In the genomic region with DNA sequence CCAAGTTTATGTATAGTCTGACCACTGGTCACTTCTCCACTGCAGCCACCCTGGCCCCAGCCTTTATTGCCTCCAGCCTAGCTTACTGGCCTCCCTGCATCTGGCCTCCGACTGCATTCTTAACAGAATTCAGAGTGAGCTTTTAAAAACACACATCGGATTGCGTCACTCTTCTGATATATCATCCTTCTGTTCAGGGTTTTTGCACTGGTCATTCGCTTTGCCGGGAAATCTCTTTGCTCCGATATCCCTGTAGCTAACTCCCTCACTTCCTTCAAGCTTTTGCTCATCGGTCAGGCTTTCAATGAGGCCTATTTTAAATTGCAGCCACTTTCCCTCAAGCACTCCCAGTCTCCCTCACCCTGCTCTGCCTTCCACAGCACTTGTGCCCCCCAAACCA, we compare ENCODE assay signal across 1 cellular context.
TF ChIP-seq lines count a peak whose summit lies in the region.

No MANE protein-coding gene starts in this region.

TF ChIP-seq in GM23338, 12 proteins besides CTCF, POLR2A, EP300 and RAD21 (continued from another document):
- TF ChIP-seq, protein P1, sequence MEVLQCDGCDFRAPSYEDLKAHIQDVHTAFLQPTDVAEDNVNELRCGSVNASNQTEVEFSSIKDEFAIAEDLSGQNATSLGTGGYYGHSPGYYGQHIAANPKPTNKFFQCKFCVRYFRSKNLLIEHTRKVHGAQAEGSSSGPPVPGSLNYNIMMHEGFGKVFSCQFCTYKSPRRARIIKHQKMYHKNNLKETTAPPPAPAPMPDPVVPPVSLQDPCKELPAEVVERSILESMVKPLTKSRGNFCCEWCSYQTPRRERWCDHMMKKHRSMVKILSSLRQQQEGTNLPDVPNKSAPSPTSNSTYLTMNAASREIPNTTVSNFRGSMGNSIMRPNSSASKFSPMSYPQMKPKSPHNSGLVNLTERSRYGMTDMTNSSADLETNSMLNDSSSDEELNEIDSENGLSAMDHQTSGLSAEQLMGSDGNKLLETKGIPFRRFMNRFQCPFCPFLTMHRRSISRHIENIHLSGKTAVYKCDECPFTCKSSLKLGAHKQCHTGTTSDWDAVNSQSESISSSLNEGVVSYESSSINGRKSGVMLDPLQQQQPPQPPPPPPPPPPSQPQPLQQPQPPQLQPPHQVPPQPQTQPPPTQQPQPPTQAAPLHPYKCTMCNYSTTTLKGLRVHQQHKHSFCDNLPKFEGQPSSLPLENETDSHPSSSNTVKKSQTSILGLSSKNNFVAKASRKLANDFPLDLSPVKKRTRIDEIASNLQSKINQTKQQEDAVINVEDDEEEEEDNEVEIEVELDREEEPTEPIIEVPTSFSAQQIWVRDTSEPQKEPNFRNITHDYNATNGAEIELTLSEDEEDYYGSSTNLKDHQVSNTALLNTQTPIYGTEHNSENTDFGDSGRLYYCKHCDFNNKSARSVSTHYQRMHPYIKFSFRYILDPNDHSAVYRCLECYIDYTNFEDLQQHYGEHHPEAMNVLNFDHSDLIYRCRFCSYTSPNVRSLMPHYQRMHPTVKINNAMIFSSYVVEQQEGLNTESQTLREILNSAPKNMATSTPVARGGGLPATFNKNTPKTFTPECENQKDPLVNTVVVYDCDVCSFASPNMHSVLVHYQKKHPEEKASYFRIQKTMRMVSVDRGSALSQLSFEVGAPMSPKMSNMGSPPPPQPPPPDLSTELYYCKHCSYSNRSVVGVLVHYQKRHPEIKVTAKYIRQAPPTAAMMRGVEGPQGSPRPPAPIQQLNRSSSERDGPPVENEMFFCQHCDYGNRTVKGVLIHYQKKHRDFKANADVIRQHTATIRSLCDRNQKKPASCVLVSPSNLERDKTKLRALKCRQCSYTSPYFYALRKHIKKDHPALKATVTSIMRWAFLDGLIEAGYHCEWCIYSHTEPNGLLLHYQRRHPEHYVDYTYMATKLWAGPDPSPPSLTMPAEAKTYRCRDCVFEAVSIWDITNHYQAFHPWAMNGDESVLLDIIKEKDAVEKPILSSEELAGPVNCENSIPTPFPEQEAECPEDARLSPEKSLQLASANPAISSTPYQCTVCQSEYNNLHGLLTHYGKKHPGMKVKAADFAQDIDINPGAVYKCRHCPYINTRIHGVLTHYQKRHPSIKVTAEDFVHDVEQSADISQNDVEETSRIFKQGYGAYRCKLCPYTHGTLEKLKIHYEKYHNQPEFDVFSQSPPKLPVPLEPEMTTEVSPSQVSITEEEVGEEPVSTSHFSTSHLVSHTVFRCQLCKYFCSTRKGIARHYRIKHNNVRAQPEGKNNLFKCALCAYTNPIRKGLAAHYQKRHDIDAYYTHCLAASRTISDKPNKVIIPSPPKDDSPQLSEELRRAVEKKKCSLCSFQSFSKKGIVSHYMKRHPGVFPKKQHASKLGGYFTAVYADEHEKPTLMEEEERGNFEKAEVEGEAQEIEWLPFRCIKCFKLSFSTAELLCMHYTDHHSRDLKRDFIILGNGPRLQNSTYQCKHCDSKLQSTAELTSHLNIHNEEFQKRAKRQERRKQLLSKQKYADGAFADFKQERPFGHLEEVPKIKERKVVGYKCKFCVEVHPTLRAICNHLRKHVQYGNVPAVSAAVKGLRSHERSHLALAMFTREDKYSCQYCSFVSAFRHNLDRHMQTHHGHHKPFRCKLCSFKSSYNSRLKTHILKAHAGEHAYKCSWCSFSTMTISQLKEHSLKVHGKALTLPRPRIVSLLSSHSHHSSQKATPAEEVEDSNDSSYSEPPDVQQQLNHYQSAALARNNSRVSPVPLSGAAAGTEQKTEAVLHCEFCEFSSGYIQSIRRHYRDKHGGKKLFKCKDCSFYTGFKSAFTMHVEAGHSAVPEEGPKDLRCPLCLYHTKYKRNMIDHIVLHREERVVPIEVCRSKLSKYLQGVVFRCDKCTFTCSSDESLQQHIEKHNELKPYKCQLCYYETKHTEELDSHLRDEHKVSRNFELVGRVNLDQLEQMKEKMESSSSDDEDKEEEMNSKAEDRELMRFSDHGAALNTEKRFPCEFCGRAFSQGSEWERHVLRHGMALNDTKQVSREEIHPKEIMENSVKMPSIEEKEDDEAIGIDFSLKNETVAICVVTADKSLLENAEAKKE (CRISPR knock-in tag; IDR thresholded peaks at IDR 0.05) = no peak
- TF ChIP-seq ZNF331 (CRISPR knock-in tag; IDR thresholded peaks at IDR 0.05; ENCODE audit: low read depth) (no peak), EZH2 (IDR thresholded peaks at IDR 0.05; ENCODE audit: low read depth, unreplicated experiment) (no peak), ZNF114 (CRISPR knock-in tag; IDR thresholded peaks at IDR 0.05) (no peak), JUNB (IDR thresholded peaks at IDR 0.05; ENCODE audit: unreplicated experiment) (no peak), EZH2phosphoT487 (IDR thresholded peaks at IDR 0.05; ENCODE audit: unreplicated experiment) (no peak)
